ENCODE assay signal across 21 cellular contexts in genomic region chr3:62962656-62963055, GRCh38.
DNase-seq lines count a peak whose midpoint lies in the region; ATAC-seq, FAIRE-seq and TF ChIP-seq lines count a peak whose summit lies in the region.
"Had no signal": no experiment of that assay in that cellular context is flagged by ENCODE, and none has a peak within 500 bp of the region (broad histone marks: within the 10 kb centered on the region; RNA-seq: fewer than 3 reads in every experiment).

No MANE protein-coding gene starts in this region.

- no peaks in the 10 kb centered on the region for H3K9me2 ChIP-seq in SK-N-SH

- no peaks in the 10 kb centered on the region for H3F3A ChIP-seq in SK-N-SH (replicated peaks; ENCODE audit: insufficient read depth)
- H3F3A ChIP-seq in neural progenitor cell (ENCODE audit: low read depth) = no peaks in the 10 kb centered on the region

- TF ChIP-seq EP300 in SK-N-SH (IDR thresholded peaks at IDR 0.05; ENCODE audit: borderline replicate concordance in 1 of 2, low read depth in 1 of 2, low read length in 1 of 2) = no peak
- no peak for TF ChIP-seq EP300 in gastroesophageal sphincter (IDR thresholded peaks at IDR 0.05)

- WGBS in SK-N-SH (ENCODE audit: low lambda C conversion rate) = 17% methylated on average over 1 of the region's 1 CpG
- 25 to 80% methylated on average over 1 of the region's 1 CpG for WGBS in gastroesophageal sphincter (ENCODE audit: low coverage in 1 of 2), 2 donors

- TF ChIP-seq RAD21 in SK-N-SH (IDR thresholded peaks at IDR 0.05; ENCODE audit: low read length) = no peak

- H3K27me3 Mint-ChIP-seq in astrocyte (ENCODE audit: low read depth, unreplicated experiment) (no peaks in the 10 kb centered on the region), neural progenitor cell (ENCODE audit: insufficient read depth, low read depth) (peaks cover 3% of the 10 kb centered on the region)
- no peaks in the 10 kb centered on the region for H3K27me3 Mint-ChIP-seq in effector memory CD8-positive, alpha-beta T cell
- H3K27me3 Mint-ChIP-seq: CD4-positive, alpha-beta memory T cell; IgD-negative memory B cell had no signal

- H3K4me3 ChIP-seq in SK-N-SH (ENCODE audit: low read depth in 2 of 2, low read length in 1 of 2) (no peak overlapping the region), astrocyte (ENCODE audit: insufficient read depth, low read depth, low read length) (no peak overlapping the region), neural progenitor cell (no peak overlapping the region), gastroesophageal sphincter (no peak overlapping the region)
- H3K4me3 ChIP-seq: A549, BLaER1, HAP-1 had no signal

- H3K9me3 ChIP-seq in SK-N-SH = no peaks in the 10 kb centered on the region
- no peaks in the 10 kb centered on the region for H3K9me3 ChIP-seq in astrocyte (ENCODE audit: insufficient read depth, low read depth, low read length)
- no peaks in the 10 kb centered on the region for H3K9me3 ChIP-seq in neural progenitor cell (ENCODE audit: low read depth)
- H3K9me3 ChIP-seq in gastroesophageal sphincter = peaks cover 0 to 3% (median 0%) of the 10 kb centered on the region in 3 donors
- H3K9me3 ChIP-seq: A549, BLaER1, HAP-1 had no signal

- H3K27ac ChIP-seq in SK-N-SH (ENCODE audit: low read depth in 2 of 2, low read length in 1 of 2) (peak overlapping the region in 1 of 2 experiments; percentile 23; a peak in 1 of 4 replicates), astrocyte (ENCODE audit: low read depth, low read length) (no peak overlapping the region), neural progenitor cell (no peak overlapping the region), gastroesophageal sphincter (no peak overlapping the region)
- H3K27ac ChIP-seq: 22Rv1, A549, BLaER1 had no signal

- H3K4me3 Mint-ChIP-seq in astrocyte (ENCODE audit: unreplicated experiment) = no peak overlapping the region
- H3K4me3 Mint-ChIP-seq in neural progenitor cell = no peak overlapping the region
- H3K4me3 Mint-ChIP-seq in effector memory CD8-positive, alpha-beta T cell = no peak overlapping the region
- H3K4me3 Mint-ChIP-seq: CD14-positive monocyte; CD4-positive, alpha-beta memory T cell; IgD-negative memory B cell had no signal

- no peaks in the 10 kb centered on the region for H3K36me3 Mint-ChIP-seq in astrocyte (ENCODE audit: low read depth, unreplicated experiment)
- no peaks in the 10 kb centered on the region for H3K36me3 Mint-ChIP-seq in neural progenitor cell
- no peaks in the 10 kb centered on the region for H3K36me3 Mint-ChIP-seq in effector memory CD8-positive, alpha-beta T cell (ENCODE audit: insufficient read depth)
- H3K36me3 Mint-ChIP-seq: CD14-positive monocyte; CD4-positive, alpha-beta memory T cell; IgD-negative memory B cell had no signal

- H3K4me1 ChIP-seq in SK-N-SH (ENCODE audit: control insufficient read depth in 1 of 2, insufficient read depth in 2 of 2, low read depth in 1 of 2, low read length in 1 of 2) = peaks cover 0 to 3% of the 10 kb centered on the region in 2 experiments; a peak in 1 of 4 replicates
- H3K4me1 ChIP-seq in astrocyte (ENCODE audit: insufficient read depth, low read length) = no peaks in the 10 kb centered on the region
- peaks cover 14% of the 10 kb centered on the region for H3K4me1 ChIP-seq in neural progenitor cell
- no peaks in the 10 kb centered on the region for H3K4me1 ChIP-seq in gastroesophageal sphincter
- H3K4me1 ChIP-seq: A549, BLaER1 had no signal

- POLR2A ChIA-PET in SK-N-SH (lab: Yijun Ruan, JAX) = no interaction called here

- H3K36me3 ChIP-seq in SK-N-SH (replicated peaks in 1 of 2; ENCODE audit: control insufficient read depth in 1 of 2, insufficient read depth in 2 of 2, low read length in 1 of 2) (no peaks in the 10 kb centered on the region), astrocyte (ENCODE audit: insufficient read depth, low read length) (no peaks in the 10 kb centered on the region), neural progenitor cell (no peaks in the 10 kb centered on the region), gastroesophageal sphincter (no peaks in the 10 kb centered on the region)
- H3K36me3 ChIP-seq: BLaER1, HAP-1 had no signal

- H3K9me3 Mint-ChIP-seq in astrocyte (ENCODE audit: unreplicated experiment) = no peaks in the 10 kb centered on the region
- H3K9me3 Mint-ChIP-seq in neural progenitor cell = no peaks in the 10 kb centered on the region
- peaks cover 6 to 8% of the 10 kb centered on the region in 2 donors for H3K9me3 Mint-ChIP-seq in effector memory CD8-positive, alpha-beta T cell

- no peak for DNase-seq in SK-N-SH
- DNase-seq in astrocyte (ENCODE audit: low read depth) = peak; percentile 73
- no peak for DNase-seq in neural progenitor cell (ENCODE audit: low spot score)
- no peak for DNase-seq in putamen (ENCODE audit: low spot score)
- no peak for DNase-seq in effector memory CD8-positive, alpha-beta T cell
- DNase-seq: AML-193; CD4-positive, alpha-beta memory T cell; DMS153; DMS79; GDM1 had no signal

- no peak overlapping the region for H3K27ac Mint-ChIP-seq in astrocyte (ENCODE audit: unreplicated experiment)
- peak overlapping the region; percentile 55 for H3K27ac Mint-ChIP-seq in neural progenitor cell
- H3K27ac Mint-ChIP-seq in effector memory CD8-positive, alpha-beta T cell = no peak overlapping the region
- H3K27ac Mint-ChIP-seq: CD4-positive, alpha-beta memory T cell; IgD-negative memory B cell had no signal

- FAIRE-seq in astrocyte (lab: Jason Lieb, UNC) = no peak
- FAIRE-seq: A549, GM12892, GM18507, HepG2 had no signal

- H3K79me2 ChIP-seq in SK-N-SH (ENCODE audit: insufficient read depth) (no peaks in the 10 kb centered on the region), astrocyte (ENCODE audit: insufficient read depth, low read length) (no peaks in the 10 kb centered on the region), neural progenitor cell (ENCODE audit: low read depth) (no peaks in the 10 kb centered on the region)

- H3K4me1 Mint-ChIP-seq in astrocyte (ENCODE audit: low read depth, unreplicated experiment) (peaks cover 21% of the 10 kb centered on the region), neural progenitor cell (peaks cover 28% of the 10 kb centered on the region)
- no peaks in the 10 kb centered on the region for H3K4me1 Mint-ChIP-seq in effector memory CD8-positive, alpha-beta T cell (ENCODE audit: low read depth in 2 of 2)
- H3K4me1 Mint-ChIP-seq: CD14-positive monocyte; CD4-positive, alpha-beta memory T cell; IgD-negative memory B cell had no signal

- H4K20me1 ChIP-seq in SK-N-SH (ENCODE audit: insufficient read depth) (no peaks in the 10 kb centered on the region), astrocyte (ENCODE audit: insufficient read depth, low read length) (no peaks in the 10 kb centered on the region), neural progenitor cell (ENCODE audit: low read depth) (no peaks in the 10 kb centered on the region)
- H4K20me1 ChIP-seq: BLaER1 had no signal

- TF ChIP-seq POLR2A in gastroesophageal sphincter (IDR thresholded peaks at IDR 0.05) = no peak

- H3K4me2 ChIP-seq in SK-N-SH (no peak overlapping the region), astrocyte (ENCODE audit: low read length) (no peak overlapping the region), neural progenitor cell (no peak overlapping the region)
- H3K4me2 ChIP-seq: A549, BLaER1 had no signal

- H3K27me3 ChIP-seq in SK-N-SH (ENCODE audit: insufficient read depth) (no peaks in the 10 kb centered on the region), astrocyte (ENCODE audit: insufficient read depth, low read length) (no peaks in the 10 kb centered on the region), neural progenitor cell (no peaks in the 10 kb centered on the region), gastroesophageal sphincter (no peaks in the 10 kb centered on the region)
- H3K27me3 ChIP-seq: BLaER1 had no signal

- CTCF ChIA-PET in SK-N-SH (lab: Yijun Ruan, JAX) = no interaction called here

- TF ChIP-seq CTCF in SK-N-SH (IDR thresholded peaks at IDR 0.05) (no peak), astrocyte (IDR thresholded peaks at IDR 0.05; ENCODE audit: insufficient read depth, low read depth, low read length) (no peak), neural progenitor cell (IDR thresholded peaks at IDR 0.05) (no peak), gastroesophageal sphincter (IDR thresholded peaks at IDR 0.05) (no peak)

- peak; percentile 64 for ATAC-seq in SK-N-SH treated with all-trans-retinoic acid at 6 μM for 48 hours
- no peak for ATAC-seq in gastroesophageal sphincter
- ATAC-seq in effector memory CD8-positive, alpha-beta T cell (replicated peaks) = no peak
- ATAC-seq: A549, HepG2 had no signal

- H3K9ac ChIP-seq in SK-N-SH = no peak overlapping the region
- no peak overlapping the region for H3K9ac ChIP-seq in astrocyte (ENCODE audit: low read length)
- H3K9ac ChIP-seq in neural progenitor cell = no peak overlapping the region
- H3K9ac ChIP-seq: BLaER1 had no signal

- no peak overlapping the region for H2AFZ ChIP-seq in SK-N-SH (ENCODE audit: low read depth)
- H2AFZ ChIP-seq in astrocyte (ENCODE audit: low read depth, low read length) = no peak overlapping the region
- H2AFZ ChIP-seq in neural progenitor cell (replicated peaks) = peak overlapping the region; percentile 47

TF ChIP-seq in SK-N-SH, 30 proteins besides CTCF, POLR2A, EP300 and RAD21 (continues in another document):
- TF ChIP-seq GABPA (IDR thresholded peaks at IDR 0.05; ENCODE audit: low read depth) = no peak
- no peak for TF ChIP-seq REST (IDR thresholded peaks at IDR 0.05; ENCODE audit: low read depth, low read length)
